Comparison of ENCODE assay signal across 8 cellular contexts in the genomic region with DNA sequence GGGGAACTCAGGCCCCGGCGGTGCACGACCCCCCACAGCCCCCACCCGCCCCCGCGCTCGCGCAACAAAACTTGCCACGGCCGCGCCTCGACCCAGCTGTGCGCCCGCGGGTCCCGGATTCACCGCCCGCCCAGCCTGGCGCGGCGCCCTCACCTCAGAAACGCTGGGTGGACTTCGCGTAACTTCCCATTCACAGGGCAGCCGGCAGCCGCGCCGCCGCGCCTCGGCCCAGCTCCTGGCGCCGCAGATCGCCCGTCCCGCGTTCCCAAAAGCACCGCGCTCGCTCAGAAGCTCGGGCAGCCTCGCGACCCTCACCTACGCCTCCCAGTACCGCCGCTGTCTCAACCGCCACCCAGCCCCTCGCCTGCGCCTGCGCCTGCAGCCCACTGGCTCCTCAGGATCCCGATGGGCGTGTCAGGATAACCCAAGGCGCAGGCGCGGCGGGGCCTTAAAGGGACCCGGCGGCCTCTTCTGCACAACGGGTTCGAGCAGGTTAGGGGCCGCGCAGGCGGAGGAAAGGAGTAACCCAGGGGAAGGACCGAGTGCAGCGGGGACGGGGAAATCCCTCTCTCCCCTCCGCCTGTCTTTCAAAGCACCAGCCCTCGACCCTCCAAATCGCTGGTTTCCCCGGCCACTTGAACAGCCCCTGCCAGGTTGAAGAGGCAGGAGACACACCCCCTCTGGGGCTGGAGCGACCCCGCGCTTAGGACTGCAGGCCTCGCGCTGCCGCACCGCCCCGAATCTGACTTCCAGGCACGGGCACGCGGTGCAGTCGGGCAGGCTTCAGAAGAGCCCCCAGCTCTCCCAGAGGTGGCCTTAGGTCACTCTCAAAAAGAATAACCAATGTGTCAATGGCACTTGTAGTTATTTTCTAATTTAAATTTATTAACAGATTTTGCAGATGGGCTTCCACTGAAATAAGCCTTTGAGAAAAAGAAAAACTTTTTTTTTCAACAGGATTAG. TPM values are rescaled to one million over a fixed set of nuclear protein-coding genes. Genes with fewer than 3 reads are reported as not detected.
A peak's percentile ranks its signal among the peaks of the same experiment; 100 is the strongest.
DNase-seq lines count a peak whose midpoint lies in the region; ATAC-seq and TF ChIP-seq lines count a peak whose summit lies in the region.

A gene (minus strand): TSS at position 380 of the 963 bp plus-strand sequence.

- in situ Hi-C loops in GM18951 (cut with MboI; ENCODE audit: low sequenced_read_pairs, unreplicated experiment), result loop anchor here (25.0 kb wide), 1 partner anchor 99 kb away; no protein-coding TSS in a partner anchor

- TF ChIP-seq CTCF in AG04449 (IDR thresholded peaks at IDR 0.05; ENCODE audit: insufficient read depth, low read length, missing control alignments) (no peak), activated B cell treated with CpG ODN at 0.5 μM for 24 hours (IDR thresholded peaks at IDR 0.05) (no peak), smooth muscle cell (IDR thresholded peaks at IDR 0.05; ENCODE audit: borderline replicate concordance, insufficient read depth, poor library complexity, severe bottlenecking) (no peak)

- no peaks in the 10 kb centered on the region for H3K9me3 ChIP-seq in smooth muscle cell (replicated peaks; ENCODE audit: low read depth)

- intact Hi-C loops in activated B cell treated with CpG ODN at 0.5 μM for 24 hours (cut with micrococcal nuclease), result loop anchor here (1.0 to 5.0 kb wide), 5 partner anchors 31 to 338 kb away; a partner anchor contains a TSS

- H2AFZ ChIP-seq in smooth muscle cell (ENCODE audit: low read depth), result peak within 1 kb of the TSS; percentile 74

- ATAC-seq in HG03159 (IDR thresholded peaks at IDR 0.05; ENCODE audit: unreplicated experiment) (peak; percentile 78), activated B cell treated with CpG ODN at 0.5 μM for 24 hours (ENCODE audit: low read depth) (peak; percentile 97)

- H3K4me2 ChIP-seq in smooth muscle cell, result peak within 1 kb of the TSS; percentile 87

- H3K4me3 Mint-ChIP-seq in activated B cell treated with CpG ODN at 0.5 μM for 24 hours, result no peak within 1 kb of the TSS
- no peak within 1 kb of the TSS for H3K4me3 Mint-ChIP-seq in immature natural killer cell

- no peaks in the 10 kb centered on the region for H3K36me3 ChIP-seq in smooth muscle cell (ENCODE audit: low read depth)

- CTCF ChIA-PET in AG04449 (lab: Yijun Ruan, JAX) (interaction anchor here (0.9 to 7.4 kb wide), 9 partner anchors 8 to 86 kb away, joined by 3 to 71 read pairs (median 4); no protein-coding TSS in a partner anchor), activated B cell treated with CpG ODN at 0.5 μM for 24 hours (lab: Charles Lee) (interaction anchor here (1.0 to 2.6 kb wide), 5 partner anchors 8 to 338 kb away, joined by 3 to 15 read pairs (median 6); a partner anchor contains a TSS)

- H3K9ac ChIP-seq in smooth muscle cell (ENCODE audit: low read depth), result peak within 1 kb of the TSS; percentile 29

- H3K27ac Mint-ChIP-seq in activated B cell treated with CpG ODN at 0.5 μM for 24 hours (no peak within 1 kb of the TSS), immature natural killer cell (no peak within 1 kb of the TSS)

- H3K27me3 Mint-ChIP-seq in activated B cell treated with CpG ODN at 0.5 μM for 24 hours (no peaks in the 10 kb centered on the region), immature natural killer cell (ENCODE audit: low read depth in 3 of 3) (no peaks in the 10 kb centered on the region)

- TF ChIP-seq POLR2A in GM18951 (IDR thresholded peaks at IDR 0.05; ENCODE audit: extremely low read depth, insufficient read depth, insufficient read length), result peak; percentile 45

- H3K36me3 Mint-ChIP-seq in activated B cell treated with CpG ODN at 0.5 μM for 24 hours (ENCODE audit: low read depth) (no peaks in the 10 kb centered on the region), immature natural killer cell (no peaks in the 10 kb centered on the region)

- under 1% methylated on average over 82 of the region's 82 CpGs for WGBS in smooth muscle cell (ENCODE audit: low lambda C conversion rate)

- H3K27me3 ChIP-seq in smooth muscle cell (ENCODE audit: low read depth), result no peaks in the 10 kb centered on the region

- peaks cover 10% of the 10 kb centered on the region for H3F3A ChIP-seq in smooth muscle cell (ENCODE audit: low read depth)

- H3K9me3 Mint-ChIP-seq in activated B cell treated with CpG ODN at 0.5 μM for 24 hours (no peaks in the 10 kb centered on the region), immature natural killer cell (no peaks in the 10 kb centered on the region)

- peaks cover 38% of the 10 kb centered on the region for H4K20me1 ChIP-seq in smooth muscle cell (ENCODE audit: low read depth)

- H3K4me1 ChIP-seq in smooth muscle cell (ENCODE audit: low read depth), result peaks cover 33% of the 10 kb centered on the region

- DNase-seq in AG04449 (ENCODE audit: low read depth, low spot score) (peak; percentile 53), NCI-H2196 treated with DMSO at 0.1 percent for 48 hours (lab: John Stamatoyannopoulos, UW; ENCODE audit: unreplicated experiment) (peak; percentile 100), activated B cell treated with CpG ODN at 0.5 μM for 24 hours (peak; percentile 98), immature natural killer cell (peak; percentile 79 to 85 (median 83)), smooth muscle cell (lab: John Stamatoyannopoulos, UW; ENCODE audit: unreplicated experiment) (peak; percentile 100)
- peak; percentile 85 for DNase-seq in central memory CD4-positive, alpha-beta T cell

- H3K79me2 ChIP-seq in smooth muscle cell (ENCODE audit: low read depth), result peaks cover 34% of the 10 kb centered on the region

- peak within 1 kb of the TSS; percentile 84 for H3K4me3 ChIP-seq in AG04449 (ENCODE audit: low read depth, low read length)
- peak within 1 kb of the TSS; percentile 65 for H3K4me3 ChIP-seq in smooth muscle cell

- H3K4me1 Mint-ChIP-seq in activated B cell treated with CpG ODN at 0.5 μM for 24 hours (no peaks in the 10 kb centered on the region), immature natural killer cell (no peaks in the 10 kb centered on the region)

- POLR2A ChIA-PET in AG04449 (lab: Yijun Ruan, JAX) (interaction anchor here (1.4 kb wide), 2 partner anchors 9 to 11 kb away, joined by 3 read pairs; no protein-coding TSS in a partner anchor), activated B cell treated with CpG ODN at 0.5 μM for 24 hours (lab: Charles Lee) (interaction anchor here (0.5 to 2.3 kb wide), 11 partner anchors 22 to 1050 kb away, joined by 3 to 14 read pairs (median 6); no protein-coding TSS in a partner anchor)

- H3K27ac ChIP-seq in smooth muscle cell (ENCODE audit: low read depth), result peak within 1 kb of the TSS; percentile 43

RNA-seq across cellular contexts. Expression of the gene that starts here (rescaled TPM):
- total RNA-seq in activated B cell treated with CpG ODN at 0.5 μM for 24 hours (20.0 and 20.2 TPM in 2 replicates), smooth muscle cell (22.7 and 28.7 TPM in 2 replicates)
- polyA plus RNA-seq in immature natural killer cell (1 to 10 TPM; 4.5 to 9.1 (median 6.9) TPM), smooth muscle cell (18.1 and 26.1 TPM in 2 replicates)

Comparison
In these comparisons a context has a peak if more than half of its experiments do, and no peak if none do; other contexts are left out.
1. Peak in every context shown above with its lines: DNase-seq, ATAC-seq, H3K4me3 ChIP-seq and H3K27ac ChIP-seq.